Comparison of ENCODE assay signal across 34 cellular contexts in genomic region chr7:73503229-73503628, GRCh38.
"Had no signal": no experiment of that assay in that cellular context is flagged by ENCODE, and none has a peak within 500 bp of the region (broad histone marks: within the 10 kb centered on the region; RNA-seq: fewer than 3 reads in every experiment).

No MANE protein-coding gene starts in this region.

- H3K4me1 Mint-ChIP-seq: activated CD4-positive, alpha-beta T cell treated with anti-CD3 and anti-CD28 coated beads for 36 hours; activated naive CD4-positive, alpha-beta T cell treated with anti-CD3 and anti-CD28 coated beads, Interleukin-2, amount 10 ng/mL, durations not matched to agents 7 days and 5 days; activated naive CD8-positive, alpha-beta T cell treated with anti-CD3 and anti-CD28 coated beads, Interleukin-2, amount 50 U/mL, for 24 hours; brain had no signal

- ATAC-seq: activated CD4-positive, alpha-beta T cell treated with anti-CD3 and anti-CD28 coated beads for 36 hours; activated CD4-positive, CD25-positive, alpha-beta regulatory T cell treated with anti-CD3 and anti-CD28 coated beads, Interleukin-2, amount 50 U/mL, for 24 hours; activated CD8-positive, alpha-beta memory T cell treated with anti-CD3 and anti-CD28 coated beads, Interleukin-2, amount 10 ng/mL, durations not matched to agents 7 days and 5 days; activated CD8-positive, alpha-beta T cell treated with anti-CD3 and anti-CD28 coated beads, Interleukin-2, amount 10 ng/mL, durations not matched to agents 7 days and 5 days; activated naive CD8-positive, alpha-beta T cell treated with anti-CD3 and anti-CD28 coated beads, Interleukin-2, amount 50 U/mL, for 24 hours; T-cell had no signal

- H3K9me3 ChIP-seq: ascending aorta had no signal

- H3K27ac ChIP-seq: ascending aorta, cardiac muscle cell, VCaP had no signal

- H3K27ac Mint-ChIP-seq: activated CD4-positive, alpha-beta memory T cell treated with anti-CD3 and anti-CD28 coated beads, Interleukin-2, amount 10 ng/mL, durations not matched to agents 7 days and 5 days; activated CD4-positive, alpha-beta T cell treated with anti-CD3 and anti-CD28 coated beads, Interleukin-2, amount 10 ng/mL, durations not matched to agents 7 days and 5 days; activated CD8-positive, alpha-beta memory T cell treated with anti-CD3 and anti-CD28 coated beads, Interleukin-2, amount 10 ng/mL, durations not matched to agents 7 days and 5 days; activated CD8-positive, alpha-beta T cell treated with anti-CD3 and anti-CD28 coated beads, Interleukin-2, amount 10 ng/mL, durations not matched to agents 7 days and 5 days; activated naive CD4-positive, alpha-beta T cell treated with anti-CD3 and anti-CD28 coated beads, Interleukin-2, amount 10 ng/mL, durations not matched to agents 7 days and 5 days; activated naive CD8-positive, alpha-beta T cell; activated naive CD8-positive, alpha-beta T cell treated with anti-CD3 and anti-CD28 coated beads, Interleukin-2, amount 10 ng/mL, durations not matched to agents 7 days and 5 days; activated naive CD8-positive, alpha-beta T cell treated with anti-CD3 and anti-CD28 coated beads, Interleukin-2, amount 50 U/mL, for 24 hours; activated T-helper 2 cell treated with anti-CD3 and anti-CD28 coated beads, Interferon-gamma antibody, Interleukin-2, Interleukin-4, amounts not matched to agents 10 μg/mL and 5 μg/mL and 100 μg/mL, durations not matched to agents 14 hours and 24 hours and 36 hours; T-helper 2 cell treated with Interferon-gamma antibody and Interleukin-4, amounts not matched to agents 5 μg/mL and 100 μg/mL, for 36 hours had no signal

- H3K9me3 Mint-ChIP-seq: activated CD4-positive, alpha-beta memory T cell treated with anti-CD3 and anti-CD28 coated beads, Interleukin-2, amount 10 ng/mL, durations not matched to agents 7 days and 5 days; activated CD4-positive, alpha-beta T cell treated with anti-CD3 and anti-CD28 coated beads, Interleukin-2, amount 10 ng/mL, durations not matched to agents 7 days and 5 days; activated naive CD4-positive, alpha-beta T cell treated with anti-CD3 and anti-CD28 coated beads, Interleukin-2, amount 10 ng/mL, durations not matched to agents 7 days and 5 days; activated naive CD4-positive, alpha-beta T cell treated with anti-CD3 and anti-CD28 coated beads, Interleukin-2, amount 50 U/mL, for 24 hours; activated naive CD8-positive, alpha-beta T cell treated with anti-CD3 and anti-CD28 coated beads, Interleukin-2, amount 10 ng/mL, durations not matched to agents 7 days and 5 days; activated naive CD8-positive, alpha-beta T cell treated with anti-CD3 and anti-CD28 coated beads, Interleukin-2, amount 50 U/mL, for 24 hours; activated T-cell treated with anti-CD3 and anti-CD28 coated beads, Interleukin-2, amount 50 U/mL, for 24 hours; activated T-helper 2 cell treated with anti-CD3 and anti-CD28 coated beads, Interferon-gamma antibody, Interleukin-2, Interleukin-4, amounts not matched to agents 10 μg/mL and 5 μg/mL and 100 μg/mL, durations not matched to agents 14 hours and 24 hours and 36 hours; brain; T-cell; T-helper 2 cell treated with Interferon-gamma antibody and Interleukin-4, amounts not matched to agents 5 μg/mL and 100 μg/mL, for 36 hours had no signal

- H3K4me3 Mint-ChIP-seq: activated CD4-positive, alpha-beta memory T cell treated with anti-CD3 and anti-CD28 coated beads, Interleukin-2, amount 10 ng/mL, durations not matched to agents 7 days and 5 days; activated CD4-positive, alpha-beta T cell treated with anti-CD3 and anti-CD28 coated beads for 36 hours; activated CD4-positive, alpha-beta T cell treated with anti-CD3 and anti-CD28 coated beads, Interleukin-2, amount 10 ng/mL, durations not matched to agents 7 days and 5 days; activated CD8-positive, alpha-beta memory T cell treated with anti-CD3 and anti-CD28 coated beads, Interleukin-2, amount 10 ng/mL, durations not matched to agents 7 days and 5 days; activated CD8-positive, alpha-beta T cell treated with anti-CD3 and anti-CD28 coated beads, Interleukin-2, amount 10 ng/mL, durations not matched to agents 7 days and 5 days; activated naive CD4-positive, alpha-beta T cell treated with anti-CD3 and anti-CD28 coated beads, Interleukin-2, amount 10 ng/mL, durations not matched to agents 7 days and 5 days; activated naive CD4-positive, alpha-beta T cell treated with anti-CD3 and anti-CD28 coated beads, Interleukin-2, amount 50 U/mL, for 24 hours; activated naive CD8-positive, alpha-beta T cell; activated naive CD8-positive, alpha-beta T cell treated with anti-CD3 and anti-CD28 coated beads, Interleukin-2, amount 10 ng/mL, durations not matched to agents 7 days and 5 days; activated naive CD8-positive, alpha-beta T cell treated with anti-CD3 and anti-CD28 coated beads, Interleukin-2, amount 50 U/mL, for 24 hours; activated T-cell treated with anti-CD3 and anti-CD28 coated beads, Interleukin-2, amount 50 U/mL, for 24 hours; brain; T-cell; T-helper 2 cell treated with Interferon-gamma antibody and Interleukin-4, amounts not matched to agents 5 μg/mL and 100 μg/mL, for 36 hours had no signal

- H3K27me3 Mint-ChIP-seq: activated CD4-positive, alpha-beta memory T cell treated with anti-CD3 and anti-CD28 coated beads, Interleukin-2, amount 10 ng/mL, durations not matched to agents 7 days and 5 days; activated CD4-positive, alpha-beta T cell treated with anti-CD3 and anti-CD28 coated beads for 36 hours; activated CD4-positive, alpha-beta T cell treated with anti-CD3 and anti-CD28 coated beads, Interleukin-2, amount 10 ng/mL, durations not matched to agents 7 days and 5 days; activated CD8-positive, alpha-beta memory T cell treated with anti-CD3 and anti-CD28 coated beads, Interleukin-2, amount 10 ng/mL, durations not matched to agents 7 days and 5 days; activated naive CD4-positive, alpha-beta T cell treated with anti-CD3 and anti-CD28 coated beads, Interleukin-2, amount 10 ng/mL, durations not matched to agents 7 days and 5 days; activated naive CD4-positive, alpha-beta T cell treated with anti-CD3 and anti-CD28 coated beads, Interleukin-2, amount 50 U/mL, for 24 hours; activated naive CD8-positive, alpha-beta T cell; activated naive CD8-positive, alpha-beta T cell treated with anti-CD3 and anti-CD28 coated beads, Interleukin-2, amount 10 ng/mL, durations not matched to agents 7 days and 5 days; activated naive CD8-positive, alpha-beta T cell treated with anti-CD3 and anti-CD28 coated beads, Interleukin-2, amount 50 U/mL, for 24 hours; activated T-cell treated with anti-CD3 and anti-CD28 coated beads, Interleukin-2, amount 50 U/mL, for 24 hours; brain; T-cell had no signal

- H3K4me3 ChIP-seq: ascending aorta, cardiac muscle cell had no signal

- H3K27me3 ChIP-seq: ascending aorta, cardiac muscle cell had no signal

- H3K4me1 ChIP-seq: ascending aorta had no signal

- DNase-seq: activated CD4-positive, alpha-beta memory T cell treated with anti-CD3 and anti-CD28 coated beads, Interleukin-2, amount 10 ng/mL, durations not matched to agents 7 days and 5 days; activated CD4-positive, alpha-beta T cell treated with anti-CD3 and anti-CD28 coated beads for 1 hour; activated CD4-positive, alpha-beta T cell treated with anti-CD3 and anti-CD28 coated beads for 36 hours; activated CD4-positive, alpha-beta T cell treated with anti-CD3 and anti-CD28 coated beads for 48 hours; activated CD4-positive, alpha-beta T cell treated with anti-CD3 and anti-CD28 coated beads, Interleukin-2, amount 10 ng/mL, durations not matched to agents 7 days and 5 days; activated CD4-positive, alpha-beta T cell treated with anti-CD3 and anti-CD28 coated beads, Interleukin-2, amount 50 U/mL, for 48 hours; activated CD4-positive, CD25-positive, alpha-beta regulatory T cell; activated CD8-positive, alpha-beta memory T cell treated with anti-CD3 and anti-CD28 coated beads for 24 hours; activated CD8-positive, alpha-beta memory T cell treated with anti-CD3 and anti-CD28 coated beads, Interleukin-2, amount 10 ng/mL, durations not matched to agents 7 days and 5 days; activated CD8-positive, alpha-beta memory T cell treated with anti-CD3 and anti-CD28 coated beads, Interleukin-2, amount 50 U/mL, for 48 hours; activated CD8-positive, alpha-beta T cell treated with anti-CD3 and anti-CD28 coated beads, Interleukin-2, amount 10 ng/mL, durations not matched to agents 7 days and 5 days; activated effector memory CD4-positive, alpha-beta T cell treated with Interleukin-2 at 50 U/mL for 16 hours; activated gamma-delta T cell; activated naive CD4-positive, alpha-beta T cell treated with anti-CD3 and anti-CD28 coated beads, Interleukin-2, amount 10 ng/mL, durations not matched to agents 7 days and 5 days; activated naive CD4-positive, alpha-beta T cell treated with Interleukin-2 at 50 U/mL for 16 hours; activated naive CD8-positive, alpha-beta T cell treated with anti-CD3 and anti-CD28 coated beads, Interleukin-2, amount 10 ng/mL, durations not matched to agents 7 days and 5 days; activated naive CD8-positive, alpha-beta T cell treated with anti-CD3 and anti-CD28 coated beads, Interleukin-2, amount 50 U/mL, for 24 hours; activated T-cell treated with anti-CD3 and anti-CD28 coated beads, Interleukin-2, amount 50 U/mL, for 24 hours; activated T-cell treated with anti-CD3 and anti-CD28 coated beads, Interleukin-2, amount 50 U/mL, for 48 hours; amygdala; anterior cingulate cortex; caudate nucleus; T-cell; T-helper 2 cell; T-helper 9 cell had no signal
